Comparison of ENCODE assay signal across 17 cellular contexts in genomic region chr1:30514137-30514654, GRCh38.
"Had no signal": no experiment of that assay in that cellular context is flagged by ENCODE, and none has a peak within 500 bp of the region (broad histone marks: within the 10 kb centered on the region; RNA-seq: fewer than 3 reads in every experiment).

No MANE protein-coding gene starts in this region.

- H3K36me3 ChIP-seq: left lung had no signal

- H3K4me1 ChIP-seq: left lung had no signal

- H3K9me3 ChIP-seq: left lung had no signal

- DNase-seq: activated CD4-positive, alpha-beta T cell treated with anti-CD3 and anti-CD28 coated beads for 1 hour; activated CD4-positive, alpha-beta T cell treated with anti-CD3 and anti-CD28 coated beads, Interleukin-2, amount 50 U/mL, for 4 hours; activated naive CD4-positive, alpha-beta T cell; activated naive CD8-positive, alpha-beta T cell treated with anti-CD3 and anti-CD28 coated beads for 36 hours; activated T-cell treated with anti-CD3 and anti-CD28 coated beads, Interleukin-2, amount 50 U/mL, for 1 hour; amniotic stem cell; erythroblast; foreskin melanocyte; glutamatergic neuron; hippocampal formation; left lung; mammary epithelial cell; midbrain; stimulated activated naive B cell treated with anti-CD40 and anti-IgM and Interleukin-4, amounts not matched to agents 10 μg/mL and 1 μg/mL and 100 μg/mL, for 72 hours; SW 1271; T-helper 2 cell had no signal

- H3K27ac ChIP-seq: left lung, VCaP had no signal

- H3K4me3 ChIP-seq: left lung had no signal
